Comparison of ENCODE assay signal across 15 cellular contexts in genomic region chr6:38162493-38163185, GRCh38.
"Had no signal": no experiment of that assay in that cellular context is flagged by ENCODE, and none has a peak within 500 bp of the region (broad histone marks: within the 10 kb centered on the region; RNA-seq: fewer than 3 reads in every experiment).

No MANE protein-coding gene starts in this region.

- H3K27me3 ChIP-seq: heart left ventricle, testis, tibial nerve had no signal

- H3K9me3 ChIP-seq: testis had no signal

- H3K4me3 ChIP-seq: coronary artery, heart left ventricle, lung, smooth muscle cell, testis, tibial nerve had no signal

- H3K27ac ChIP-seq: coronary artery, heart left ventricle, testis, tibial nerve had no signal

- H3K36me3 ChIP-seq: heart left ventricle had no signal

- H3K4me3 Mint-ChIP-seq: stimulated activated naive CD8-positive, alpha-beta T cell treated with anti-CD3 and anti-CD28 coated beads, Interleukin-15, Interleukin-2, amounts not matched to agents 100 ng/mL and 50 ng/mL, for 24 hours had no signal

- DNase-seq: effector CD4-positive, alpha-beta T cell; foreskin melanocyte; hippocampal formation; left ventricle myocardium superior; mesendoderm; naive thymus-derived CD8-positive, alpha-beta T cell; right cardiac atrium; stimulated activated CD4-positive, alpha-beta T cell treated with anti-CD3 and anti-CD28 coated beads, Interleukin-2, amount 100 ng/mL, for 48 hours; testis had no signal

- H3K27me3 Mint-ChIP-seq: naive thymus-derived CD8-positive, alpha-beta T cell; stimulated activated naive CD8-positive, alpha-beta T cell treated with anti-CD3 and anti-CD28 coated beads, Interleukin-15, Interleukin-2, amounts not matched to agents 100 ng/mL and 50 ng/mL, for 24 hours had no signal

- H3K4me2 ChIP-seq: smooth muscle cell had no signal

- ATAC-seq: left ventricle myocardium superior; naive thymus-derived CD8-positive, alpha-beta T cell had no signal

- H3K9me3 Mint-ChIP-seq: stimulated activated naive CD8-positive, alpha-beta T cell treated with anti-CD3 and anti-CD28 coated beads, Interleukin-15, Interleukin-2, amounts not matched to agents 100 ng/mL and 50 ng/mL, for 24 hours had no signal

- H3K27ac Mint-ChIP-seq: stimulated activated naive CD8-positive, alpha-beta T cell treated with anti-CD3 and anti-CD28 coated beads, Interleukin-15, Interleukin-2, amounts not matched to agents 100 ng/mL and 50 ng/mL, for 24 hours had no signal
